ENCODE assay signal across 8 cellular contexts in the genomic region with DNA sequence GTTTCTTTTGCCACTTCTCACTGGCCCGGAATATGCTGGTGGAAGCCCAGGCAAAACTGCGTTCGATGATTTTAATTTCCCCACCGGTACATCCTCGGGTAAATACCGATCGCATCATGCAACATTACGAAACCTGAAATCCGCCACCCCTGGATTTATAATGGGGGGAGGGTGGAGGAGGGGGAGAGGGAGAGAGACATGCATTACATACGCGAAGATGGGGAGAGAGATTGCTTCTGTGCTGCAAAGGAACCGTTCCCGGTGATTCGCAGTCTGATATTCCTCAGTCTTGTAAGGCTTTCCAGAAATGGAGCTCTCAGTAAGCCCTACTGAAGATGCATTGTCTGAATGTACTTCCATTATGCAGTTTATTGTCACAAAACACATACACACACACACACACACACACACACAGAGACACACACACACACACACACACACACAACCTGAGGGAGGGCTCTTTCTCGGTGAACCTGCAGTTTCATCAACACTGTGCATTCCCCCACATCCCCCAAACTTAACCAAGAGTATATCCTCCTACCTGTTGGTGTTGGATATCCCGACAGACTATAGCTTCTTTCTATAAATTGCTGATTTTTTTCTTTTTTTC. TPM values are rescaled to one million over a fixed set of nuclear protein-coding genes. Genes with fewer than 3 reads are reported as not detected.
DNase-seq lines count a peak whose midpoint lies in the region; ATAC-seq, FAIRE-seq and TF ChIP-seq lines count a peak whose summit lies in the region.

No MANE protein-coding gene starts in this region.

- H3K9me3 Mint-ChIP-seq in immature natural killer cell, result peaks cover 0 to 5% (median under 1%) of the 10 kb centered on the region in 6 donors

- DNase-seq in EH (ENCODE audit: low read depth) (peak; percentile 22), T-helper 17 cell (no peak), globus pallidus (ENCODE audit: low spot score) (peak; percentile 8), immature natural killer cell (no peak), GM13977 (ENCODE audit: low spot score) (no peak), H54 (ENCODE audit: insufficient read length, low spot score) (no peak)

- H3K4me3 ChIP-seq in skin epidermis, result peak overlapping the region in 5 of 7 experiments; percentile 20 to 49 (median 35)

- H3K4me3 Mint-ChIP-seq in T-helper 17 cell (peak overlapping the region; percentile 63), immature natural killer cell (peak overlapping the region in 1 of 5 donors; percentile 35)

- in situ Hi-C loops in GM13977 (cut with MboI; ENCODE audit: low pct_unique_long_range_greater_than_20kb, low sequenced_read_pairs, unreplicated experiment), result no loop called here

- TF ChIP-seq CTCF in GM13977 (IDR thresholded peaks at IDR 0.05; ENCODE audit: extremely low read depth, insufficient read depth, missing control alignments), result no peak

- no peak for FAIRE-seq in H54 (lab: Jason Lieb, UNC)

- no peak for TF ChIP-seq POLR2A in H54 (IDR thresholded peaks at IDR 0.05; ENCODE audit: low read depth, low read length)

- no peaks in the 10 kb centered on the region for H3K36me3 Mint-ChIP-seq in T-helper 17 cell (ENCODE audit: low read depth)
- H3K36me3 Mint-ChIP-seq in immature natural killer cell, result no peaks in the 10 kb centered on the region

- H3K9me3 ChIP-seq in T-helper 17 cell (ENCODE audit: control insufficient read depth, low read length, poor library complexity, severe bottlenecking), result no peaks in the 10 kb centered on the region

- peaks cover 53% of the 10 kb centered on the region for H3K27me3 Mint-ChIP-seq in T-helper 17 cell
- H3K27me3 Mint-ChIP-seq in immature natural killer cell (ENCODE audit: low read depth in 3 of 3), result peaks cover 3 to 23% (median 10%) of the 10 kb centered on the region in 3 donors

- H3K27ac ChIP-seq in skin epidermis, result no peak overlapping the region

- peak; percentile 5 for ATAC-seq in HG02884 (IDR thresholded peaks at IDR 0.05; ENCODE audit: unreplicated experiment)
- ATAC-seq in T-helper 17 cell, result peak; percentile 23

- H3K4me1 Mint-ChIP-seq in T-helper 17 cell, result peaks cover 7% of the 10 kb centered on the region
- no peaks in the 10 kb centered on the region for H3K4me1 Mint-ChIP-seq in immature natural killer cell

- H3K27ac Mint-ChIP-seq in T-helper 17 cell (no peak overlapping the region), immature natural killer cell (no peak overlapping the region)

RNA-seq across cellular contexts. Expression of gene GPR85, which starts 0.7 kb away (rescaled TPM):
- total RNA-seq in T-helper 17 cell, result not detected
- polyA plus RNA-seq in immature natural killer cell, result not detected

RNA-seq across cellular contexts. Expression of gene SMIM30, which starts 32.5 kb away (rescaled TPM):
- 10 to 100 TPM in 1 of 2 donors, 1 to 10 TPM in 1; 9.3 to 10.8 TPM for total RNA-seq in T-helper 17 cell
- 10 to 100 TPM; 30.7 to 43.2 (median 34.9) TPM for polyA plus RNA-seq in immature natural killer cell

Comparison
In these comparisons a context has a peak if more than half of its experiments do, and no peak if none do; other contexts are left out.
1. DNase-seq: peak in EH (single experiment) and globus pallidus (single experiment); none in T-helper 17 cell (0 of 3), immature natural killer cell (0 of 3), GM13977 (single experiment) and H54 (single experiment).